ENCODE assay signal across 8 cellular contexts in the genomic region with DNA sequence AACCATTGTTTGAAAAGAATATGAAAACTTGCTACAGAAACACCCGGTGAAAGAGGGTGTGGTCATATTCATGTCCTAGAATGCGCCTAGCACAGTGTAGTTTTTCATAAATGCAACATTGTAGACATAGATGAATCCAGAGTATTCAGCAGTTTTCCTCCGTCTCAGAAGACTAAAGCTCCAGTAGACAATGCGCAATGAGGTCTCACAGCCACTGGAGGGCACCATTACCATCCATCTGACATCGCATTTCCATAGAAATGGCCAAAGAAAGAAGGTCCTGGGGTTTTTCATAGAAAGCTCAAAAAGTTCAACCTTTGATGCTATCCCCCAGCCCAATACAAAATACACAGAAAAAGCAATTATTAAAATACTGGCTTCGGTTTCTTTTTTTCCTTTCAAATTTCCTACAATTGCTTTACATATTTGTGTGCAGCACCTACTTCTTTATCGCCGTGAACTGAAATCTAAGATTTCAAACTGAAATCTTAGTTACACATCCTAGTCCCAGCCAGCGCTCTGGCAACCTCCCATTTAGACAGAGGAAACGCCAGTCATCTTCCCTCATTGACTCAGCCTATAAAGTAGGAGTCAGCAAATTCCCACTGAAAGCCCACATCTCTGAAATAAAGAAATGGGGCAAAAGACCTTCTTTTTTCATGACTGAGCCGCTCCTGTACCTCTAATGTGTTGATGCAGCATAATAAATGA. TPM values are rescaled to one million over a fixed set of nuclear protein-coding genes. Genes with fewer than 3 reads are reported as not detected.
A peak's percentile ranks its signal among the peaks of the same experiment; 100 is the strongest.
DNase-seq lines count a peak whose midpoint lies in the region; ATAC-seq and TF ChIP-seq lines count a peak whose summit lies in the region.

No MANE protein-coding gene starts in this region.

- intact Hi-C loops in activated CD4-positive, alpha-beta memory T cell treated with anti-CD3 and anti-CD28 coated beads for 36 hours (cut with micrococcal nuclease) = loop anchor here (1.0 to 10.0 kb wide), 9 partner anchors 22 to 548 kb away; a partner anchor contains a TSS

- H3K36me3 ChIP-seq in BJ (ENCODE audit: control insufficient read depth, insufficient read depth, low read length) (no peaks in the 10 kb centered on the region), GM23248 (ENCODE audit: low read depth) (no peaks in the 10 kb centered on the region), endodermal cell (ENCODE audit: control insufficient read depth, insufficient read depth, low read length) (no peaks in the 10 kb centered on the region), thoracic aorta (no peaks in the 10 kb centered on the region)

- 22 to 23% methylated on average over 11 of the region's 11 CpGs for WGBS in GM23248 (ENCODE audit: low coverage in 1 of 2, low lambda C conversion rate in 2 of 2, missing lambda C conversion rate in 2 of 2), 2 experiments
- WGBS in endodermal cell (ENCODE audit: insufficient coverage in 1 of 2, insufficient read length in 1 of 2), 2 experiments = 46 to 51% methylated on average over 9 to 11 of the region's 11 CpGs

- DNase-seq in BJ (ENCODE audit: low read depth) (no peak), GM23248 (peak; percentile 78), NCI-H446 (lab: John Stamatoyannopoulos, UW) (peak; percentile 65 to 83), endodermal cell (peak; percentile 80), middle frontal gyrus (ENCODE audit: extremely low spot score, low spot score) (peak; percentile 42), thoracic aorta (ENCODE audit: low spot score) (no peak)
- peak; percentile 76 for DNase-seq in activated CD4-positive, alpha-beta memory T cell treated with anti-CD3 and anti-CD28 coated beads for 36 hours

- no peaks in the 10 kb centered on the region for H3K9me2 ChIP-seq in GM23248 (ENCODE audit: insufficient read depth)

- H3K9ac ChIP-seq in GM23248 (no peak overlapping the region), endodermal cell (ENCODE audit: extremely low read depth, low read length, poor library complexity, severe bottlenecking) (no peak overlapping the region)

- H3K4me3 ChIP-seq in BJ (ENCODE audit: low read depth, low read length) = no peak overlapping the region
- no peak overlapping the region for H3K4me3 ChIP-seq in GM23248
- H3K4me3 ChIP-seq in endodermal cell (ENCODE audit: low read length) = no peak overlapping the region
- H3K4me3 ChIP-seq in thoracic aorta = peak overlapping the region; percentile 31

- ATAC-seq in thoracic aorta (ENCODE audit: insufficient number of reproducible peaks, low FRiP score, low read depth) (no peak), GM21423 (IDR thresholded peaks at IDR 0.05; ENCODE audit: unreplicated experiment) (no peak)

- peaks cover 5% of the 10 kb centered on the region for H3K36me3 Mint-ChIP-seq in activated CD4-positive, alpha-beta memory T cell treated with anti-CD3 and anti-CD28 coated beads for 36 hours
- peaks cover 14% of the 10 kb centered on the region for H3K36me3 Mint-ChIP-seq in endodermal cell (ENCODE audit: low read depth)

- H3K27me3 Mint-ChIP-seq in activated CD4-positive, alpha-beta memory T cell treated with anti-CD3 and anti-CD28 coated beads for 36 hours = no peaks in the 10 kb centered on the region
- peaks cover 12% of the 10 kb centered on the region for H3K27me3 Mint-ChIP-seq in endodermal cell (ENCODE audit: insufficient read depth)

- H4K20me1 ChIP-seq in GM23248 (ENCODE audit: insufficient read depth) = no peaks in the 10 kb centered on the region

- no peaks in the 10 kb centered on the region for H3K9me3 Mint-ChIP-seq in activated CD4-positive, alpha-beta memory T cell treated with anti-CD3 and anti-CD28 coated beads for 36 hours
- no peaks in the 10 kb centered on the region for H3K9me3 Mint-ChIP-seq in endodermal cell

- no peaks in the 10 kb centered on the region for H3F3A ChIP-seq in GM23248 (ENCODE audit: insufficient read depth)

- POLR2A ChIA-PET in BJ (lab: Charles Lee) = no interaction called here
- POLR2A ChIA-PET in activated CD4-positive, alpha-beta memory T cell treated with anti-CD3 and anti-CD28 coated beads for 36 hours (lab: Charles Lee) = interaction anchor here (0.6 to 1.3 kb wide), 3 partner anchors 21 to 189 kb away, joined by 3 read pairs; no protein-coding TSS in a partner anchor

- H3K79me2 ChIP-seq in GM23248 (ENCODE audit: insufficient read depth) = peaks cover 2% of the 10 kb centered on the region; the same call in 1 of the 2 replicates

- H3K4me3 Mint-ChIP-seq in activated CD4-positive, alpha-beta memory T cell treated with anti-CD3 and anti-CD28 coated beads for 36 hours = no peak overlapping the region
- H3K4me3 Mint-ChIP-seq in endodermal cell = no peak overlapping the region

- no peak overlapping the region for H2AFZ ChIP-seq in GM23248

- TF ChIP-seq CTCF in BJ (IDR thresholded peaks at IDR 0.05; ENCODE audit: insufficient read depth, low read depth, low read length) = peak; percentile 90
- peak; percentile 91 for TF ChIP-seq CTCF in endodermal cell (conservative IDR thresholded peaks at IDR 0.05)
- TF ChIP-seq CTCF in thoracic aorta (IDR thresholded peaks at IDR 0.05) = peak; percentile 76

- H3K9me3 ChIP-seq in GM23248 (ENCODE audit: low read depth) = no peaks in the 10 kb centered on the region
- H3K9me3 ChIP-seq in endodermal cell (ENCODE audit: control insufficient read depth, low read length) = no peaks in the 10 kb centered on the region
- no peaks in the 10 kb centered on the region for H3K9me3 ChIP-seq in thoracic aorta

- H3K27ac Mint-ChIP-seq in activated CD4-positive, alpha-beta memory T cell treated with anti-CD3 and anti-CD28 coated beads for 36 hours = no peak overlapping the region
- no peak overlapping the region for H3K27ac Mint-ChIP-seq in endodermal cell

- peaks cover 40% of the 10 kb centered on the region for H3K4me1 Mint-ChIP-seq in activated CD4-positive, alpha-beta memory T cell treated with anti-CD3 and anti-CD28 coated beads for 36 hours (ENCODE audit: low read depth)
- H3K4me1 Mint-ChIP-seq in endodermal cell = peaks cover 16% of the 10 kb centered on the region

- no peak overlapping the region for H3K4me2 ChIP-seq in GM23248 (ENCODE audit: unreplicated experiment)

- 0 out of 2 replicates have a peak, but pooled peaks cover 8% of the 10 kb centered on the region for H3K4me1 ChIP-seq in GM23248 (ENCODE audit: insufficient read depth)
- peaks cover 7% of the 10 kb centered on the region for H3K4me1 ChIP-seq in endodermal cell (ENCODE audit: control insufficient read depth, insufficient read depth, low read length)
- peaks cover under 1 to 15% of the 10 kb centered on the region in 2 donors for H3K4me1 ChIP-seq in thoracic aorta (ENCODE audit: control insufficient read depth in 1 of 2, low read depth in 2 of 2)

- peaks cover 4% of the 10 kb centered on the region for H3K27me3 ChIP-seq in BJ (ENCODE audit: control insufficient read depth, insufficient read depth, low read length)
- H3K27me3 ChIP-seq in GM23248 (replicated peaks; ENCODE audit: insufficient read depth) = peaks cover 10% of the 10 kb centered on the region; the same call in 1 of the 2 replicates
- peaks cover 13% of the 10 kb centered on the region for H3K27me3 ChIP-seq in endodermal cell (ENCODE audit: control insufficient read depth, insufficient read depth, low read length, poor library complexity, severe bottlenecking)
- H3K27me3 ChIP-seq in thoracic aorta (replicated peaks; ENCODE audit: insufficient read depth) = no peaks in the 10 kb centered on the region

- in situ Hi-C loops in GM23248 (cut with MboI) = loop anchor here (25.0 kb wide), 1 partner anchor 488 kb away; a partner anchor contains a TSS

- CTCF ChIA-PET in BJ (lab: Yijun Ruan, JAX) = interaction anchor here (0.6 to 5.3 kb wide), 13 partner anchors 10 to 436 kb away, joined by 3 to 75 read pairs (median 4); no protein-coding TSS in a partner anchor
- CTCF ChIA-PET in activated CD4-positive, alpha-beta memory T cell treated with anti-CD3 and anti-CD28 coated beads for 36 hours (lab: Charles Lee) = interaction anchor here (0.6 to 8.1 kb wide), 35 partner anchors 10 to 1085 kb away, joined by 3 to 64 read pairs (median 4); a partner anchor contains a TSS

- no peak overlapping the region for H3K27ac ChIP-seq in GM23248
- no peak overlapping the region for H3K27ac ChIP-seq in endodermal cell (ENCODE audit: low read depth, low read length)
- no peak overlapping the region for H3K27ac ChIP-seq in thoracic aorta

RNA-seq across cellular contexts. Expression of a gene that starts 3.9 kb away (rescaled TPM):
- polyA plus RNA-seq in BJ (2011; rRNA removed) = 11.7 and 18.9 TPM in 2 replicates
- 4.2 and 4.3 TPM in 2 replicates for polyA minus RNA-seq in BJ (2011; rRNA and poly(A)+ RNA removed)
- total RNA-seq in GM23248 (2014; rRNA removed; shearing (Covaris generic)) = 14.1 and 16.9 TPM in 2 replicates
- 30.0 and 31.7 TPM in 2 replicates for polyA plus RNA-seq in GM23248 (2016; fragmentation: Nextera tagmentation; extraction: Ambion mirVana)
- total RNA-seq in activated CD4-positive, alpha-beta memory T cell treated with anti-CD3 and anti-CD28 coated beads for 36 hours = 10 to 100 TPM; 21.9 to 27.2 TPM
- 1 to 10 TPM; 4.6 to 5.9 TPM for total RNA-seq in endodermal cell
- 13.5 TPM for polyA plus RNA-seq in endodermal cell (2013, experiment 1 of 2)
- 15.1 TPM for polyA plus RNA-seq in endodermal cell (2013, experiment 2 of 2)
- 10 to 100 TPM; 44.2 to 53.2 TPM for total RNA-seq in thoracic aorta

Comparison
In these comparisons a context has a peak if more than half of its experiments do, and no peak if none do; other contexts are left out.
1. DNase-seq: peak in GM23248 (single experiment), NCI-H446 (2 of 2), activated CD4-positive, alpha-beta memory T cell treated with anti-CD3 and anti-CD28 coated beads for 36 hours (single experiment), endodermal cell (single experiment) and middle frontal gyrus (single experiment); none in BJ (single experiment) and thoracic aorta (single experiment).
2. Peak in every context shown above with its lines, with median percentiles within 50 percentile points of each other: CTCF ChIP-seq.